Comparison of ENCODE assay signal across 20 cellular contexts in genomic region chr16:67707790-67708189, GRCh38. TPM values are rescaled to one million over a fixed set of nuclear protein-coding genes. Genes with fewer than 3 reads are reported as not detected.
A peak's percentile ranks its signal among the peaks of the same experiment; 100 is the strongest.
DNase-seq lines count a peak whose midpoint lies in the region; ATAC-seq, FAIRE-seq and TF ChIP-seq lines count a peak whose summit lies in the region.
"Had no signal": no experiment of that assay in that cellular context is flagged by ENCODE, and none has a peak within 500 bp of the region (broad histone marks: within the 10 kb centered on the region; RNA-seq: fewer than 3 reads in every experiment).

No MANE protein-coding gene starts in this region.

- no peak for FAIRE-seq in H54 (lab: Jason Lieb, UNC)
- FAIRE-seq: A549, GM12878 had no signal

- H3K9me3 Mint-ChIP-seq in CD4-positive, CD25-positive, alpha-beta regulatory T cell: no peaks in the 10 kb centered on the region
- H3K9me3 Mint-ChIP-seq: CD8-positive, alpha-beta memory T cell; H9 had no signal

- H3K27me3 Mint-ChIP-seq in CD4-positive, CD25-positive, alpha-beta regulatory T cell: no peaks in the 10 kb centered on the region
- H3K27me3 Mint-ChIP-seq: CD8-positive, alpha-beta memory T cell had no signal

- peak overlapping the region in 2 of 3 donors; percentile 13 to 38 for H3K27ac Mint-ChIP-seq in CD4-positive, CD25-positive, alpha-beta regulatory T cell
- H3K27ac Mint-ChIP-seq: H9 had no signal

- TF ChIP-seq CTCF in psoas muscle (IDR thresholded peaks at IDR 0.05): no peak

- intact Hi-C loops in psoas muscle (cut with DNase I): no loop called here

- TF ChIP-seq POLR2A in H54 (IDR thresholded peaks at IDR 0.05; ENCODE audit: low read depth, low read length): no peak

- H3K27me3 ChIP-seq in CD4-positive, CD25-positive, alpha-beta regulatory T cell (ENCODE audit: control insufficient read depth, insufficient read depth, low read length): no peaks in the 10 kb centered on the region
- H3K27me3 ChIP-seq in psoas muscle (ENCODE audit: insufficient read depth in 3 of 3, low read length in 2 of 3) (no peaks in the 10 kb centered on the region), skeletal muscle tissue (ENCODE audit: control insufficient read depth in 3 of 3, insufficient read depth in 3 of 3, low read length in 3 of 3) (no peaks in the 10 kb centered on the region)

- H3K4me3 ChIP-seq in CD4-positive, CD25-positive, alpha-beta regulatory T cell (ENCODE audit: low read depth, low read length): no peak overlapping the region
- no peak overlapping the region for H3K4me3 ChIP-seq in psoas muscle
- no peak overlapping the region for H3K4me3 ChIP-seq in skeletal muscle tissue (ENCODE audit: low read length in 3 of 3)
- H3K4me3 ChIP-seq: A549, GM12878 had no signal

- 78 to 98% (median 90%) methylated on average over 5 of the region's 5 CpGs for WGBS in psoas muscle, 3 donors

- ATAC-seq in CD4-positive, CD25-positive, alpha-beta regulatory T cell (ENCODE audit: low read depth in 2 of 2): no peak
- ATAC-seq in psoas muscle: no peak
- ATAC-seq: A549, GM12878 had no signal

- H3K4me1 ChIP-seq in CD4-positive, CD25-positive, alpha-beta regulatory T cell (ENCODE audit: control insufficient read depth, insufficient read depth, low read length, poor library complexity, severe bottlenecking): peaks cover 10% of the 10 kb centered on the region
- H3K4me1 ChIP-seq in psoas muscle (peaks cover 50% of the 10 kb centered on the region), skeletal muscle tissue (ENCODE audit: control insufficient read depth in 3 of 3, insufficient read depth in 3 of 3, low read length in 3 of 3) (peaks cover 10 to 28% (median 15%) of the 10 kb centered on the region in 3 donors)
- H3K4me1 ChIP-seq: A549 had no signal

- H3K36me3 Mint-ChIP-seq in CD4-positive, CD25-positive, alpha-beta regulatory T cell: peaks cover 6% of the 10 kb centered on the region

- H3K9ac ChIP-seq in skeletal muscle tissue (ENCODE audit: low read depth in 1 of 3, low read length in 3 of 3): no peak overlapping the region

- no peak overlapping the region for H3K27ac ChIP-seq in CD4-positive, CD25-positive, alpha-beta regulatory T cell (ENCODE audit: insufficient read depth, low read length, poor library complexity, severe bottlenecking)
- H3K27ac ChIP-seq in epithelial cell of prostate: peak overlapping the region; percentile 48
- H3K27ac ChIP-seq in psoas muscle: peak overlapping the region; percentile 81
- peak overlapping the region; percentile 16 for H3K27ac ChIP-seq in skeletal muscle tissue (ENCODE audit: low read depth, low read length)
- H3K27ac ChIP-seq: 22Rv1, A549, C4-2B had no signal

- no peaks in the 10 kb centered on the region for H3K9me3 ChIP-seq in CD4-positive, CD25-positive, alpha-beta regulatory T cell (ENCODE audit: control insufficient read depth in 2 of 2, low read length in 2 of 2)
- H3K9me3 ChIP-seq in psoas muscle: no peaks in the 10 kb centered on the region
- H3K9me3 ChIP-seq in skeletal muscle tissue (ENCODE audit: control insufficient read depth in 3 of 3, low read length in 3 of 3): no peaks in the 10 kb centered on the region
- H3K9me3 ChIP-seq: A549 had no signal

- no peaks in the 10 kb centered on the region for H3K36me3 ChIP-seq in CD4-positive, CD25-positive, alpha-beta regulatory T cell (ENCODE audit: control insufficient read depth, insufficient read depth, low read length)
- H3K36me3 ChIP-seq in psoas muscle (ENCODE audit: insufficient read depth in 1 of 2, low read depth in 1 of 2) (no peaks in the 10 kb centered on the region), skeletal muscle tissue (ENCODE audit: control insufficient read depth in 3 of 3, insufficient read depth in 3 of 3, low read length in 3 of 3) (no peaks in the 10 kb centered on the region)

- DNase-seq in CD4-positive, CD25-positive, alpha-beta regulatory T cell: no peak
- no peak for DNase-seq in epithelial cell of prostate (ENCODE audit: low read depth, low spot score)
- no peak for DNase-seq in psoas muscle
- DNase-seq in activated CD4-positive, alpha-beta T cell treated with anti-CD3 and anti-CD28 coated beads for 48 hours: no peak
- DNase-seq in T-helper 9 cell: no peak
- no peak for DNase-seq in H54 (ENCODE audit: insufficient read length, low spot score)
- DNase-seq: AML-193; CD8-positive, alpha-beta memory T cell; COR-L47; DMS 273 treated with DMSO at 0.1 percent for 48 hours; DMS53; DND-41; GOT3; H9 had no signal

- H3K4me1 Mint-ChIP-seq in CD4-positive, CD25-positive, alpha-beta regulatory T cell: peaks cover 26 to 43% (median 32%) of the 10 kb centered on the region in 4 donors

- no peak overlapping the region for H3K4me3 Mint-ChIP-seq in CD4-positive, CD25-positive, alpha-beta regulatory T cell
- H3K4me3 Mint-ChIP-seq: H9 had no signal

RNA-seq across cellular contexts. Expression of gene GFOD2, which starts 11.3 kb away (rescaled TPM):
- 11.2 TPM for total RNA-seq in CD4-positive, CD25-positive, alpha-beta regulatory T cell
- 10 to 100 TPM in 3 of 4 donors, 1 to 10 TPM in 1; 9.0 to 12.1 (median 11.6) TPM for polyA plus RNA-seq in CD4-positive, CD25-positive, alpha-beta regulatory T cell
- 10 to 100 TPM in 1 of 4 donors, 1 to 10 TPM in 3; 8.0 to 11.3 (median 9.0) TPM for total RNA-seq in psoas muscle
- 10 to 100 TPM; 12.2 to 17.3 (median 17.0) TPM for polyA plus RNA-seq in psoas muscle
- total RNA-seq in skeletal muscle tissue: 12.5 TPM

RNA-seq across cellular contexts. Expression of gene C16orf86, which starts 41.2 kb away (rescaled TPM):
- total RNA-seq in CD4-positive, CD25-positive, alpha-beta regulatory T cell: 3.2 TPM
- 1 to 10 TPM; 3.9 to 6.8 (median 6.0) TPM for polyA plus RNA-seq in CD4-positive, CD25-positive, alpha-beta regulatory T cell
- 1 to 10 TPM; 5.1 to 7.3 (median 5.9) TPM for total RNA-seq in psoas muscle
- 1 to 10 TPM; 2.6 to 6.5 (median 4.5) TPM for polyA plus RNA-seq in psoas muscle
- 3.1 TPM for total RNA-seq in skeletal muscle tissue
- total RNA-seq: G401 had no signal

RNA-seq across cellular contexts. Expression of gene ENKD1, which starts 41.2 kb away (rescaled TPM):
- 2.4 TPM for total RNA-seq in CD4-positive, CD25-positive, alpha-beta regulatory T cell
- 1 to 10 TPM in 3 of 4 donors, under 1 TPM in 1; 0.65 to 2.9 (median 1.5) TPM for polyA plus RNA-seq in CD4-positive, CD25-positive, alpha-beta regulatory T cell
- total RNA-seq in psoas muscle (1 to 10 TPM; 6.5 to 7.6 (median 7.1) TPM), skeletal muscle tissue (5.2 TPM)
- 10 to 100 TPM; 17.5 to 20.7 (median 19.2) TPM for polyA plus RNA-seq in psoas muscle

RNA-seq across cellular contexts. Expression of gene PARD6A, which starts 47.0 kb away (rescaled TPM):
- 6.2 TPM for total RNA-seq in CD4-positive, CD25-positive, alpha-beta regulatory T cell
- polyA plus RNA-seq in CD4-positive, CD25-positive, alpha-beta regulatory T cell: 10 to 100 TPM; 14.4 to 19.9 (median 18.2) TPM
- total RNA-seq in psoas muscle (1 to 10 TPM; 4.9 to 6.8 (median 5.9) TPM), skeletal muscle tissue (0.52 TPM)
- polyA plus RNA-seq in psoas muscle: 10 to 100 TPM in 1 of 3 donors, 1 to 10 TPM in 2; 8.0 to 11.0 (median 9.9) TPM

RNA-seq across cellular contexts. Expression of gene ACD, which starts 47.7 kb away (rescaled TPM):
- 28.7 TPM for total RNA-seq in CD4-positive, CD25-positive, alpha-beta regulatory T cell
- 10 to 100 TPM; 29.5 to 36.7 (median 32.5) TPM for polyA plus RNA-seq in CD4-positive, CD25-positive, alpha-beta regulatory T cell
- total RNA-seq in psoas muscle: 10 to 100 TPM in 1 of 4 donors, 1 to 10 TPM in 3; 4.9 to 10.2 (median 7.4) TPM
- polyA plus RNA-seq in psoas muscle: 10 to 100 TPM in 2 of 3 donors, 1 to 10 TPM in 1; 8.9 to 16.7 (median 12.6) TPM
- 10.4 TPM for total RNA-seq in skeletal muscle tissue
